1 cellular context compared by ENCODE assay signal in the genomic region with DNA sequence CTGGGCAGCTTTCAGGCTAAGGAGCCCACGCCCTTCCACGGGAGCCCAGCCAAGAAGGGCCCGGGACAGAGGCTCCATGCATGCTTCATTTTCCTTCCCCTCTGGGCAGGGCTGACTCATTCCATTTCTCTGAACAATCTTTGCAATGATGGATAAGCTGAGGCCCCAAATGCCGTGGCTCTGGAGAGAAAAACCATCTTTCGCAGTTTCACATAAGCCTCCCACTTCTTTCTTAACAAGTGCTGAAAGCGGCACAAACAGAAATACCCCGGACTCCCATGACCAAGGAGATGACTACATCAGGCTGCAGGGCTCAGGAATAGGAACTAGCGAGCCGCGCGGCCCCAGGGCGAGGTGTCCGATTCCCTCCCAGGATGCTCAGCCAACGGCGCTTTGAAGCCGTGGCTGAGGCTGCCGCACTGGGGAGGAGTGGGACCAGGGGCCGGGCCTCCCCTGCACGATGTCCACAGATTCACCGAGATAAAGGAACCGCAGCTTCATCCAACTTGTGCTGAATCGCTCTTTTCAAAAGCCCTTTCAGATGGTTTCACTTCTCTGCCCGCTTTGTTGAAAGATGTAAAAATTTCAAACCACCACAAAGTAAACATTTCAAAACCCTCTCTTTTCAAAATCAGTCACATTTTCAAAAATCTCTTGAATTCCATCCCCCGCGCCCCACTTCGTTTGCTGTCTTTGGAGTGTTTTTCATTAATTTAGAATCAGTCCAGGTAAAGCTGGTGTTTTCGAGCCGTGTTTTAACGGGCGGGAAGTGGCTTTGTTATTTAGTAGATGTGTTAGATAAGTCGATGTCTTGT.
TF ChIP-seq lines count a peak whose summit lies in the region.

No MANE protein-coding gene starts in this region.

TF ChIP-seq in WTC11, 78 proteins besides CTCF, POLR2A, EP300 and RAD21 (continued from another document):
- TF ChIP-seq, protein P1, sequence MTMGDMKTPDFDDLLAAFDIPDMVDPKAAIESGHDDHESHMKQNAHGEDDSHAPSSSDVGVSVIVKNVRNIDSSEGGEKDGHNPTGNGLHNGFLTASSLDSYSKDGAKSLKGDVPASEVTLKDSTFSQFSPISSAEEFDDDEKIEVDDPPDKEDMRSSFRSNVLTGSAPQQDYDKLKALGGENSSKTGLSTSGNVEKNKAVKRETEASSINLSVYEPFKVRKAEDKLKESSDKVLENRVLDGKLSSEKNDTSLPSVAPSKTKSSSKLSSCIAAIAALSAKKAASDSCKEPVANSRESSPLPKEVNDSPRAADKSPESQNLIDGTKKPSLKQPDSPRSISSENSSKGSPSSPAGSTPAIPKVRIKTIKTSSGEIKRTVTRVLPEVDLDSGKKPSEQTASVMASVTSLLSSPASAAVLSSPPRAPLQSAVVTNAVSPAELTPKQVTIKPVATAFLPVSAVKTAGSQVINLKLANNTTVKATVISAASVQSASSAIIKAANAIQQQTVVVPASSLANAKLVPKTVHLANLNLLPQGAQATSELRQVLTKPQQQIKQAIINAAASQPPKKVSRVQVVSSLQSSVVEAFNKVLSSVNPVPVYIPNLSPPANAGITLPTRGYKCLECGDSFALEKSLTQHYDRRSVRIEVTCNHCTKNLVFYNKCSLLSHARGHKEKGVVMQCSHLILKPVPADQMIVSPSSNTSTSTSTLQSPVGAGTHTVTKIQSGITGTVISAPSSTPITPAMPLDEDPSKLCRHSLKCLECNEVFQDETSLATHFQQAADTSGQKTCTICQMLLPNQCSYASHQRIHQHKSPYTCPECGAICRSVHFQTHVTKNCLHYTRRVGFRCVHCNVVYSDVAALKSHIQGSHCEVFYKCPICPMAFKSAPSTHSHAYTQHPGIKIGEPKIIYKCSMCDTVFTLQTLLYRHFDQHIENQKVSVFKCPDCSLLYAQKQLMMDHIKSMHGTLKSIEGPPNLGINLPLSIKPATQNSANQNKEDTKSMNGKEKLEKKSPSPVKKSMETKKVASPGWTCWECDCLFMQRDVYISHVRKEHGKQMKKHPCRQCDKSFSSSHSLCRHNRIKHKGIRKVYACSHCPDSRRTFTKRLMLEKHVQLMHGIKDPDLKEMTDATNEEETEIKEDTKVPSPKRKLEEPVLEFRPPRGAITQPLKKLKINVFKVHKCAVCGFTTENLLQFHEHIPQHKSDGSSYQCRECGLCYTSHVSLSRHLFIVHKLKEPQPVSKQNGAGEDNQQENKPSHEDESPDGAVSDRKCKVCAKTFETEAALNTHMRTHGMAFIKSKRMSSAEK (CRISPR knock-in tag; IDR thresholded peaks at IDR 0.05; ENCODE audit: borderline replicate concordance) = no peak
- TF ChIP-seq KAT7 (CRISPR knock-in tag; IDR thresholded peaks at IDR 0.05; ENCODE audit: borderline replicate concordance) = no peak
- no peak for TF ChIP-seq SMAD4 (CRISPR knock-in tag; IDR thresholded peaks at IDR 0.05)
- no peak for TF ChIP-seq TEAD4 (CRISPR knock-in tag; IDR thresholded peaks at IDR 0.05)
- no peak for TF ChIP-seq FOXP1 (CRISPR knock-in tag; IDR thresholded peaks at IDR 0.05; ENCODE audit: borderline replicate concordance)
- TF ChIP-seq, protein P2, sequence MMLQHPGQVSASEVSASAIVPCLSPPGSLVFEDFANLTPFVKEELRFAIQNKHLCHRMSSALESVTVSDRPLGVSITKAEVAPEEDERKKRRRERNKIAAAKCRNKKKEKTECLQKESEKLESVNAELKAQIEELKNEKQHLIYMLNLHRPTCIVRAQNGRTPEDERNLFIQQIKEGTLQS (CRISPR knock-in tag; conservative IDR thresholded peaks at IDR 0.05) = no peak
